In the genomic region with DNA sequence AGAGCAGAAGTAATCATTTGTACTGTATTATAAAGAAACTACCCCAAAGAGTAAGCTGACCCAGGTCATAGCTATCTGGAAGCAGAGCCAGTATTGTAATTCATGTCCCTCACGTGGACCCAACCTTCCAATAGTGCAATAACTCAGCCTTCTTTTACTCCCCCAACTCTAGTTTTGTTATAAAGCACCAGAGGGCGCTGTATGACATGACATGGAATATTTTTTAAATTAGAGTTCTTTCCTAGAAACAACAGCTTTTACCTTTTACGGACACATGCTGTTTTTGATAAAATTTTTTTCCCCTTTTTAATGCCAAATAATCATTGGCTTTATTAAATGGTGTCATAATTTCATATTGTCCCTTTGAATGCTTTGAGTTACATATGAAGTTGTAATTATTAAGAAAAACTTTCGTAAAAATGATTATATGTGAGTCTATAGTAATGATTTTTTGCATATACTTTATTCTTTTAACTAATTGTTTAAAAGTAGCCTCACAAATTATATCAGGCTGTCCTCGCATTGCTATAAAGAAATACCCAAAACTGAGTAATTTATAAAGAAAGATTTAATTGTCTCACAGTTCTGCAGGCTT, we compare ENCODE assay signal across 8 cellular contexts.
A peak's percentile ranks its signal among the peaks of the same experiment; 100 is the strongest.
DNase-seq lines count a peak whose midpoint lies in the region; ATAC-seq and TF ChIP-seq lines count a peak whose summit lies in the region.

No MANE protein-coding gene starts in this region.

- intact Hi-C loops in heart left ventricle (cut with DNase I) (loop anchor here (1.0 to 10.0 kb wide), 7 partner anchors 111 to 353 kb away; no protein-coding TSS in a partner anchor), sciatic nerve (cut with DNase I) (loop anchor here (10.0 kb wide), 1 partner anchor 113 kb away; no protein-coding TSS in a partner anchor)

- H3K4me3 ChIP-seq in WI38 (ENCODE audit: low read depth, low read length) (no peak overlapping the region), heart left ventricle (no peak overlapping the region)

- TF ChIP-seq CTCF in WI38 (IDR thresholded peaks at IDR 0.05; ENCODE audit: low read depth, low read length) (peak; percentile 34; the same call in 1 of the 2 replicates), heart left ventricle (IDR thresholded peaks at IDR 0.05) (peak; percentile 56 to 82 (median 69))

- H3K36me3 ChIP-seq in heart left ventricle = peaks cover 0 to 91% (median 72%) of the 10 kb centered on the region in 9 donors

- no peaks in the 10 kb centered on the region for H3K27me3 ChIP-seq in heart left ventricle

- H3K9me3 ChIP-seq in heart left ventricle = peaks cover 0 to 6% (median 0%) of the 10 kb centered on the region in 12 donors

- H3K27ac ChIP-seq in heart left ventricle = peak overlapping the region in 1 of 12 donors; percentile 14

- WGBS in heart left ventricle, 4 donors = 55 to 63% (median 60%) methylated on average over 5 of the region's 5 CpGs

- TF ChIP-seq POLR2A in heart left ventricle (IDR thresholded peaks at IDR 0.05) = no peak

- peak in 3 of 4 donors; percentile 47 to 69 (median 63) for ATAC-seq in heart left ventricle
- peak; percentile 76 for ATAC-seq in sciatic nerve
- ATAC-seq in GM21825 (IDR thresholded peaks at IDR 0.05; ENCODE audit: unreplicated experiment) = no peak
- no peak for ATAC-seq in HG02840 (IDR thresholded peaks at IDR 0.05; ENCODE audit: low FRiP score, unreplicated experiment)

- peaks cover 0 to 10% (median under 1%) of the 10 kb centered on the region in 12 donors for H3K4me1 ChIP-seq in heart left ventricle

- DNase-seq in A172 (ENCODE audit: low spot score) (peak; percentile 83), GM03348 (ENCODE audit: low spot score) (peak; percentile 53), NCI-H2029 treated with DMSO at 0.1 percent for 48 hours (lab: John Stamatoyannopoulos, UW) (peak; percentile 11), heart left ventricle (peak in 1 of 5 donors; percentile 9), sciatic nerve (ENCODE audit: low spot score) (no peak)

Comparison
In these comparisons a context has a peak if more than half of its experiments do, and no peak if none do; other contexts are left out.
1. ATAC-seq: peak in heart left ventricle (3 of 4) and sciatic nerve (single experiment); none in GM21825 (single experiment) and HG02840 (single experiment).